37 cellular contexts compared by ENCODE assay signal in genomic region chr7:72118366-72118765, GRCh38.
DNase-seq lines count a peak whose midpoint lies in the region; ATAC-seq, FAIRE-seq and TF ChIP-seq lines count a peak whose summit lies in the region.
"Had no signal": no experiment of that assay in that cellular context is flagged by ENCODE, and none has a peak within 500 bp of the region (broad histone marks: within the 10 kb centered on the region; RNA-seq: fewer than 3 reads in every experiment).

No MANE protein-coding gene starts in this region.

- H3K4me3 Mint-ChIP-seq in progenitor cell of endocrine pancreas (ENCODE audit: low read depth), result no peak overlapping the region
- H3K4me3 Mint-ChIP-seq: B cell; CD14-positive monocyte; CD4-positive, alpha-beta memory T cell; CD4-positive, alpha-beta T cell; CD8-positive, alpha-beta memory T cell; CD8-positive, alpha-beta T cell had no signal

- H3K4me3 ChIP-seq in body of pancreas (no peak overlapping the region), pancreas (no peak overlapping the region), stomach (no peak overlapping the region)
- H3K4me3 ChIP-seq: A549; BLaER1; BLaER1 treated with 17β-estradiol and CSF1 and Interleukin-3, amounts not matched to agents 10 nM and 100 nM had no signal

- no peak for FAIRE-seq in pancreas (lab: Jason Lieb, UNC)
- FAIRE-seq: A204.1, A549, D721Med had no signal

- TF ChIP-seq CTCF in body of pancreas (IDR thresholded peaks at IDR 0.05) (no peak), pancreas (IDR thresholded peaks at IDR 0.05) (no peak), progenitor cell of endocrine pancreas (IDR thresholded peaks at IDR 0.05; ENCODE audit: unreplicated experiment) (no peak), stomach (IDR thresholded peaks at IDR 0.05) (no peak)

- H3K4me1 ChIP-seq in body of pancreas (peaks cover 18% of the 10 kb centered on the region), pancreas (peaks cover 0 to 3% (median 2%) of the 10 kb centered on the region in 3 donors), stomach (no peaks in the 10 kb centered on the region)
- H3K4me1 ChIP-seq: A549; BE2C; BLaER1; BLaER1 treated with 17β-estradiol and CSF1 and Interleukin-3, amounts not matched to agents 10 nM and 100 nM; Caco-2 had no signal

- peaks cover 11% of the 10 kb centered on the region for H3K4me1 Mint-ChIP-seq in progenitor cell of endocrine pancreas (ENCODE audit: low read depth)
- H3K4me1 Mint-ChIP-seq: B cell; CD14-positive monocyte; CD4-positive, alpha-beta memory T cell; CD4-positive, CD25-positive, alpha-beta regulatory T cell; CD8-positive, alpha-beta memory T cell had no signal

- no peak for TF ChIP-seq POLR2A in body of pancreas (IDR thresholded peaks at IDR 0.05)
- TF ChIP-seq POLR2A in stomach (IDR thresholded peaks at IDR 0.05), result no peak

- H3K27ac ChIP-seq in body of pancreas, result peak overlapping the region in 3 of 4 donors; percentile 44 to 69 (median 49)
- peak overlapping the region in 2 of 4 donors; percentile 27 to 58 for H3K27ac ChIP-seq in pancreas
- H3K27ac ChIP-seq in stomach, result no peak overlapping the region
- H3K27ac ChIP-seq: 22Rv1; A549; BLaER1; BLaER1 treated with 17β-estradiol and CSF1 and Interleukin-3, amounts not matched to agents 10 nM and 100 nM; C4-2B had no signal

- H3K9me3 Mint-ChIP-seq in progenitor cell of endocrine pancreas (ENCODE audit: low read depth), result peaks cover 10% of the 10 kb centered on the region

- no peaks in the 10 kb centered on the region for H3K27me3 Mint-ChIP-seq in progenitor cell of endocrine pancreas
- H3K27me3 Mint-ChIP-seq: B cell; CD4-positive, alpha-beta memory T cell; CD4-positive, alpha-beta T cell had no signal

- peak; percentile 56 for ATAC-seq in body of pancreas
- ATAC-seq in pancreas, result peak in 3 of 4 donors; percentile 40 to 64 (median 60)
- no peak for ATAC-seq in HG02884 (IDR thresholded peaks at IDR 0.05; ENCODE audit: unreplicated experiment)
- no peak for ATAC-seq in HG03280 (IDR thresholded peaks at IDR 0.05; ENCODE audit: unreplicated experiment)
- ATAC-seq: A549; CD8-positive, alpha-beta T cell had no signal

- H3K36me3 Mint-ChIP-seq in progenitor cell of endocrine pancreas (ENCODE audit: insufficient read depth), result no peaks in the 10 kb centered on the region
- H3K36me3 Mint-ChIP-seq: CD14-positive monocyte; CD4-positive, alpha-beta memory T cell; CD4-positive, CD25-positive, alpha-beta regulatory T cell; CD8-positive, alpha-beta memory T cell; CD8-positive, alpha-beta T cell had no signal

- TF ChIP-seq EP300 in stomach (IDR thresholded peaks at IDR 0.05), result no peak

- H3K9me3 ChIP-seq in body of pancreas, result no peaks in the 10 kb centered on the region
- H3K9me3 ChIP-seq in pancreas, result no peaks in the 10 kb centered on the region
- H3K9me3 ChIP-seq in stomach, result no peaks in the 10 kb centered on the region
- H3K9me3 ChIP-seq: A549, BE2C, Caco-2 had no signal

- H3K27me3 ChIP-seq in body of pancreas (no peaks in the 10 kb centered on the region), pancreas (no peaks in the 10 kb centered on the region), stomach (no peaks in the 10 kb centered on the region)
- H3K27me3 ChIP-seq: BE2C; BLaER1; BLaER1 treated with 17β-estradiol and CSF1 and Interleukin-3, amounts not matched to agents 10 nM and 100 nM had no signal

- intact Hi-C loops in body of pancreas (cut with DNase I), result no loop called here
- intact Hi-C loops in pancreas (cut with DNase I), result no loop called here
- intact Hi-C loops in stomach (cut with DNase I; ENCODE audit: low total_unique reads), result no loop called here

- WGBS in body of pancreas, 2 donors, result 18 to 23% methylated on average over 3 of the region's 3 CpGs
- WGBS in pancreas, 2 donors, result 18 to 24% methylated on average over 3 of the region's 3 CpGs
- WGBS in stomach, 5 donors, result 20 to 42% (median 33%) methylated on average over 3 of the region's 3 CpGs

- H3K36me3 ChIP-seq in body of pancreas (replicated peaks in 1 of 2; ENCODE audit: insufficient read depth in 1 of 2, low read depth in 2 of 2) (no peaks in the 10 kb centered on the region), pancreas (no peaks in the 10 kb centered on the region), stomach (no peaks in the 10 kb centered on the region)
- H3K36me3 ChIP-seq: BE2C; BLaER1; BLaER1 treated with 17β-estradiol and CSF1 and Interleukin-3, amounts not matched to agents 10 nM and 100 nM had no signal

- peak overlapping the region; percentile 62 for H3K27ac Mint-ChIP-seq in progenitor cell of endocrine pancreas
- H3K27ac Mint-ChIP-seq: B cell; CD14-positive monocyte; CD4-positive, alpha-beta T cell; CD4-positive, CD25-positive, alpha-beta regulatory T cell; CD8-positive, alpha-beta memory T cell; CD8-positive, alpha-beta T cell had no signal

- DNase-seq in body of pancreas (no peak), pancreas (no peak), progenitor cell of endocrine pancreas (ENCODE audit: low spot score, unreplicated experiment) (no peak), stomach (peak; percentile 28), nucleus accumbens (lab: John Stamatoyannopoulos, UW) (no peak), activated gamma-delta T cell treated with Interleukin-2 at 50 U/mL for 16 hours (no peak)
- DNase-seq: 8988T; ACHN; AML-193; BE2C; C1 segment of cervical spinal cord; Caco-2; Calu3; CD4-positive, alpha-beta memory T cell; CD4-positive, alpha-beta T cell; CD4-positive, CD25-positive, alpha-beta regulatory T cell; CD8-positive, alpha-beta memory T cell; CD8-positive, alpha-beta T cell; COR-L47; DMS 273 treated with DMSO at 0.1 percent for 48 hours; DMS153; DMS53; DMS79; DMS79 treated with DMSO at 0.1 percent for 48 hours; DND-41; EL had no signal

Comparison
In these comparisons a context has a peak if more than half of its experiments do, and no peak if none do; other contexts are left out.
1. ATAC-seq: peak in body of pancreas (single experiment) and pancreas (3 of 4); none in HG02884 (single experiment) and HG03280 (single experiment).
2. H3K27ac ChIP-seq: peak in body of pancreas (3 of 4); none in stomach (0 of 5).